20 cellular contexts compared by ENCODE assay signal in the genomic region with DNA sequence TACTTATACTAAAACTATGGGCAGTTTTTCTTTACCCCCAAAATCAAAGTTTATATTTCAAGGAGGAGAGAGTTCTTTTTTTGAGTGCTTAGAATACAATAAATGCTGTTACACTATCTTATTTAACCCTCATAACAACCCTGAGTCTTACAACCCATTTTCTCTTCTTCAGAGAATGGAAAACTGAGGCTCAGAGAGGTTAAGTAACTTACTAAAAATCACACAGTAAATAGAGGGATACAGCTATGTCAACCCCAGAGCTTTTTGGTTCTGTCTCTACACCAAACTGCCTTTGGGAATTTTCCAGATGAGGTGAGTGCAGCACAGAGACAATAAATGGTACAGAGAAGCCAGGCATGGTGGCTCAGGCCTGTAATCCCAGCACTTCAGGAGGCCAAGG.
"Had no signal": no experiment of that assay in that cellular context is flagged by ENCODE, and none has a peak within 500 bp of the region (broad histone marks: within the 10 kb centered on the region; RNA-seq: fewer than 3 reads in every experiment).

No MANE protein-coding gene starts in this region.

- H3K79me2 ChIP-seq: hepatocyte had no signal

- H3K9me3 Mint-ChIP-seq: stimulated activated naive CD8-positive, alpha-beta T cell treated with anti-CD3 and anti-CD28 coated beads, Interleukin-15, Interleukin-2, amounts not matched to agents 100 ng/mL and 50 ng/mL, for 24 hours had no signal

- H2AFZ ChIP-seq: hepatocyte had no signal

- H3K4me2 ChIP-seq: hepatocyte had no signal

- H3K9me3 ChIP-seq: right atrium auricular region, sigmoid colon, tibial artery, upper lobe of left lung, uterus had no signal

- H3K27ac ChIP-seq: dorsolateral prefrontal cortex, hepatocyte, right atrium auricular region, sigmoid colon, skin epidermis, tibial artery, upper lobe of left lung, uterus had no signal

- DNase-seq: cortex of kidney; dorsolateral prefrontal cortex; effector CD8-positive, alpha-beta T cell; foreskin melanocyte; head of caudate nucleus; left colon; left ventricle myocardium superior; mesenchymal stem cell; midbrain; posterior cingulate gyrus; sigmoid colon; stimulated activated CD4-positive, alpha-beta T cell treated with anti-CD3 and anti-CD28 coated beads, Interleukin-12 subunit alpha, Interleukin-12 subunit beta, amount 100 ng/mL, for 4 hours; tibial artery; upper lobe of left lung; uterus had no signal

- H3K4me3 ChIP-seq: dorsolateral prefrontal cortex, hepatocyte, lung, right atrium auricular region, sigmoid colon, skin epidermis, tibial artery, upper lobe of left lung, uterus had no signal

- H3K36me3 ChIP-seq: right atrium auricular region, sigmoid colon, tibial artery, upper lobe of left lung, uterus had no signal

- H3K4me1 ChIP-seq: right atrium auricular region, sigmoid colon, tibial artery, uterus had no signal

- H3K27ac Mint-ChIP-seq: stimulated activated naive CD8-positive, alpha-beta T cell treated with anti-CD3 and anti-CD28 coated beads, Interleukin-15, Interleukin-2, amounts not matched to agents 100 ng/mL and 50 ng/mL, for 24 hours had no signal

- H3K4me3 Mint-ChIP-seq: stimulated activated naive CD8-positive, alpha-beta T cell treated with anti-CD3 and anti-CD28 coated beads, Interleukin-15, Interleukin-2, amounts not matched to agents 100 ng/mL and 50 ng/mL, for 24 hours had no signal

- H3K27me3 Mint-ChIP-seq: stimulated activated naive CD8-positive, alpha-beta T cell treated with anti-CD3 and anti-CD28 coated beads, Interleukin-15, Interleukin-2, amounts not matched to agents 100 ng/mL and 50 ng/mL, for 24 hours had no signal

- H3K27me3 ChIP-seq: dorsolateral prefrontal cortex, hepatocyte, right atrium auricular region, sigmoid colon, upper lobe of left lung, uterus had no signal

- ATAC-seq: left colon, left ventricle myocardium superior had no signal
